In the genomic region with DNA sequence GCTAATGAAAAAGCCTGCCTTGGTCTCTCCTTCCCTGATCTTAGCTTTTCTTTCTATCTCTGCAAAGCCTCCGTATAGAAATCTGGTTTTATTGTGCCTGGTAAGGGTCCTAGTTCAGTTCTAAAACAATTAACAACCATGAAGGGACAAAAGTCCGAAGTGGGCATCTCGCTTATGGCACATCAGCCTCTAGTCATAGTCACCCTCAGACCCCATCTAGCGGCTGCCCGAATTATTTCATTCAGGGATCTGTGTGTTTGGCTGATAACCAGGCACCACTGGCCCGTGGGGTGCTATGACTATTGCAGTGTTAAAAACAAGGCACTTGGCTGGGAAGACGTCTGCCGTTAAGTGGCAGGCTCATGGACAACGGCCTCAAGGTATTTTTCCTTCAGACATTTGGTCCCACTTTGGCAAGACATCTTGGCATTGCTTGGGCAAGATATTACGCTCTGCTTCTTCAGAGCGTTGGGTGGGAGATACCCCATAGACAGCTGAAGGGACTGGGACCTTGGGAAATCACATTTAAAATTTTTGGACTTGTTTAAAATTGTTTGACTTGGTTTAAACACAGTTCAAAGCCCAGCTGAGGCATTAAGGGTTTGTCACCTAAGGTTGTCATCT, we compare ENCODE assay signal across 8 cellular contexts.
A peak's percentile ranks its signal among the peaks of the same experiment; 100 is the strongest.
DNase-seq lines count a peak whose midpoint lies in the region; ATAC-seq and TF ChIP-seq lines count a peak whose summit lies in the region.

No MANE protein-coding gene starts in this region.

- no peaks in the 10 kb centered on the region for H3K79me1 ChIP-seq in neuronal stem cell (ENCODE audit: low read depth, low read length)

- H3K9me3 ChIP-seq in OCI-LY1 (ENCODE audit: low read length): no peaks in the 10 kb centered on the region
- no peaks in the 10 kb centered on the region for H3K9me3 ChIP-seq in neuronal stem cell (replicated peaks in 1 of 2; ENCODE audit: control insufficient read depth in 2 of 2, insufficient read depth in 1 of 2, low read depth in 1 of 2, low read length in 2 of 2)
- H3K9me3 ChIP-seq in testis: no peaks in the 10 kb centered on the region

- H2BK120ac ChIP-seq in neuronal stem cell (ENCODE audit: low read depth, low read length): no peak overlapping the region

- no peak overlapping the region for H3K4me3 ChIP-seq in OCI-LY1 (ENCODE audit: low read depth, low read length, poor library complexity, severe bottlenecking)
- no peak overlapping the region for H3K4me3 ChIP-seq in fibroblast of pulmonary artery (replicated peaks; ENCODE audit: low read depth, low read length)
- H3K4me3 ChIP-seq in neuronal stem cell (ENCODE audit: low read length in 2 of 2): no peak overlapping the region
- H3K4me3 ChIP-seq in testis: no peak overlapping the region

- no peak overlapping the region for H2BK15ac ChIP-seq in neuronal stem cell (ENCODE audit: low read length)

- H3K36me3 ChIP-seq in OCI-LY1 (ENCODE audit: insufficient read depth, low read length): no peaks in the 10 kb centered on the region
- no peaks in the 10 kb centered on the region for H3K36me3 ChIP-seq in neuronal stem cell (replicated peaks in 1 of 2; ENCODE audit: control insufficient read depth in 2 of 2, insufficient read depth in 2 of 2, low read length in 2 of 2)
- H3K36me3 ChIP-seq in testis (ENCODE audit: low read depth, missing control alignments): no peaks in the 10 kb centered on the region

- H2BK12ac ChIP-seq in neuronal stem cell (ENCODE audit: low read length): no peak overlapping the region

- no peak overlapping the region for H3K23ac ChIP-seq in neuronal stem cell (ENCODE audit: low read depth, low read length, poor library complexity)

- H3K4me1 ChIP-seq in OCI-LY1 (ENCODE audit: insufficient read depth, low read length, severe bottlenecking) (no peaks in the 10 kb centered on the region), neuronal stem cell (ENCODE audit: control insufficient read depth in 2 of 2, insufficient read depth in 1 of 2, low read depth in 1 of 2, low read length in 2 of 2) (peaks cover 2 to 3% of the 10 kb centered on the region in 2 donors), testis (no peaks in the 10 kb centered on the region)

- peaks cover 9% of the 10 kb centered on the region for H3K27me3 ChIP-seq in OCI-LY1 (ENCODE audit: insufficient read depth, low read length)
- H3K27me3 ChIP-seq in neuronal stem cell (ENCODE audit: control insufficient read depth in 3 of 3, insufficient read depth in 3 of 3, low read depth in 1 of 3, low read length in 3 of 3): peaks cover 0 to 24% (median 0%) of the 10 kb centered on the region in 3 experiments
- H3K27me3 ChIP-seq in testis: no peaks in the 10 kb centered on the region

- no peak overlapping the region for H3K18ac ChIP-seq in neuronal stem cell (ENCODE audit: low read length)

- H4K20me1 ChIP-seq in OCI-LY1 (ENCODE audit: insufficient read depth, low read length): no peaks in the 10 kb centered on the region

- no peaks in the 10 kb centered on the region for H3K79me2 ChIP-seq in OCI-LY1 (ENCODE audit: insufficient read depth, low read length)

- H3K9ac ChIP-seq in OCI-LY1 (ENCODE audit: low read length): no peak overlapping the region
- H3K9ac ChIP-seq in neuronal stem cell (ENCODE audit: low read depth, low read length, poor library complexity): no peak overlapping the region

- ATAC-seq in GM21360 (IDR thresholded peaks at IDR 0.05; ENCODE audit: unreplicated experiment): peak; percentile 49

- intact Hi-C loops in testis (cut with DNase I; ENCODE audit: low total_unique reads): no loop called here

- H4K8ac ChIP-seq in neuronal stem cell (ENCODE audit: low read depth, low read length): no peak overlapping the region

- no peak overlapping the region for H3K14ac ChIP-seq in neuronal stem cell (ENCODE audit: low read length)

- H3K27ac ChIP-seq in OCI-LY1 (ENCODE audit: low read depth, low read length, poor library complexity, severe bottlenecking) (no peak overlapping the region), neuronal stem cell (replicated peaks; ENCODE audit: low read length) (no peak overlapping the region), testis (no peak overlapping the region)

- H3K4me2 ChIP-seq in OCI-LY1 (ENCODE audit: low read length): no peak overlapping the region
- H3K4me2 ChIP-seq in neuronal stem cell (ENCODE audit: insufficient read depth, low read length, poor library complexity, severe bottlenecking): no peak overlapping the region

- WGBS in neuronal stem cell (ENCODE audit: extremely low coverage in 2 of 2, insufficient read length in 2 of 2, insufficient replicate concordance in 1 of 2), 2 donors: no CpG with 5 or more reads among the region's 11 CpGs
- WGBS in testis, 2 donors: 43 to 44% methylated on average over 11 of the region's 11 CpGs

- no peak overlapping the region for H2AFZ ChIP-seq in OCI-LY1 (ENCODE audit: low read length)
- H2AFZ ChIP-seq in neuronal stem cell (ENCODE audit: low read length): no peak overlapping the region

- TF ChIP-seq CTCF in OCI-LY1 (IDR thresholded peaks at IDR 0.05; ENCODE audit: low read length) (peak; percentile 82), fibroblast of pulmonary artery (IDR thresholded peaks at IDR 0.05; ENCODE audit: low read length, missing control alignments) (peak; percentile 78), testis (IDR thresholded peaks at IDR 0.05) (peak in 2 of 3 experiments; percentile 45 to 62)

- TF ChIP-seq POLR2A in testis (IDR thresholded peaks at IDR 0.05): no peak

- no peaks in the 10 kb centered on the region for H3F3A ChIP-seq in OCI-LY1 (ENCODE audit: insufficient read depth, low read length)

- peak; percentile 81 for DNase-seq in DMS 273 (lab: John Stamatoyannopoulos, UW; ENCODE audit: unreplicated experiment)
- DNase-seq in HS-5 (ENCODE audit: low read depth): peak; percentile 22
- peak; percentile 49 for DNase-seq in activated T-cell treated with anti-CD3 and anti-CD28 coated beads for 48 hours (ENCODE audit: low read depth)
- DNase-seq in fibroblast of pulmonary artery (ENCODE audit: low read depth): peak; percentile 69
- peak; percentile 32 for DNase-seq in neuronal stem cell (ENCODE audit: low spot score)
- DNase-seq in testis: peak; percentile 72

- no peaks in the 10 kb centered on the region for H3K9me2 ChIP-seq in OCI-LY1 (ENCODE audit: low read depth, low read length)

- H3K4ac ChIP-seq in neuronal stem cell (ENCODE audit: low read length): no peak overlapping the region

- no peak overlapping the region for H2BK5ac ChIP-seq in neuronal stem cell (ENCODE audit: low read length)

- no peak overlapping the region for H4K91ac ChIP-seq in neuronal stem cell (ENCODE audit: low read depth, low read length, poor library complexity)

- H2AK5ac ChIP-seq in neuronal stem cell (ENCODE audit: low read depth, low read length): no peak overlapping the region

Comparison
In these comparisons a context has a peak if more than half of its experiments do, and no peak if none do; other contexts are left out.
1. DNase-seq: peak in every context shown above with its lines; median percentile 81 in DMS 273; 72 in testis; 69 in fibroblast of pulmonary artery; 49 in activated T-cell treated with anti-CD3 and anti-CD28 coated beads for 48 hours; 32 in neuronal stem cell; 22 in HS-5.